Comparison of ENCODE assay signal across 8 cellular contexts in genomic region chrX:13734278-13735172, GRCh38. TPM values are rescaled to one million over a fixed set of nuclear protein-coding genes. Genes with fewer than 3 reads are reported as not detected.
DNase-seq lines count a peak whose midpoint lies in the region; TF ChIP-seq lines count a peak whose summit lies in the region.

Gene OFD1 (plus strand): TSS chrX:13734748. CDS start chrX:13735072, 324 bp downstream.
Gene TRAPPC2 (minus strand): TSS chrX:13734620. CDS start chrX:13719963, 14,657 bp downstream.

- no peak for TF ChIP-seq CTCF in GM20000 (IDR thresholded peaks at IDR 0.05; ENCODE audit: extremely low read depth, missing control alignments)

- DNase-seq in COLO668 (lab: John Stamatoyannopoulos, UW; ENCODE audit: unreplicated experiment) = peak; percentile 93
- peak; percentile 83 for DNase-seq in GM20000 (ENCODE audit: low spot score)
- DNase-seq in HT-29 (ENCODE audit: low spot score) = peak; percentile 92
- DNase-seq in NOMO-1 (lab: John Stamatoyannopoulos, UW; ENCODE audit: unreplicated experiment in 2 of 2) = peak; percentile 97
- peak; percentile 82 for DNase-seq in effector CD8-positive, alpha-beta T cell (lab: John Stamatoyannopoulos, UW)
- peak; percentile 95 to 96 for DNase-seq in lung microvascular endothelial cell (ENCODE audit: low read depth in 2 of 2)
- peak; percentile 75 to 84 (median 82) for DNase-seq in stimulated activated CD4-positive, alpha-beta T cell treated with anti-CD3 and anti-CD28 coated beads, TNF-alpha, amount 100 ng/mL, for 48 hours (ENCODE audit: low read depth in 3 of 3)

- CTCF ChIA-PET in activated CD8-positive, alpha-beta memory T cell treated with anti-CD3 and anti-CD28 coated beads for 36 hours (lab: Charles Lee) = interaction anchor here (0.9 to 1.6 kb wide), 5 partner anchors 43 to 296 kb away, joined by 3 to 6 read pairs (median 3); partner anchors contain the start of gene GEMIN8

- POLR2A ChIA-PET in activated CD8-positive, alpha-beta memory T cell treated with anti-CD3 and anti-CD28 coated beads for 36 hours (lab: Charles Lee) = interaction anchor here (0.6 to 1.6 kb wide), 9 partner anchors 8 to 82 kb away, joined by 3 to 8 read pairs (median 5); partner anchors contain the start of genes RAB9A and TCEANC

RNA-seq across cellular contexts. Expression of gene OFD1, which starts in this region (rescaled TPM):
- 12.0 and 13.8 TPM in 2 replicates for total RNA-seq in HT-29 (2014; rRNA removed; shearing (Covaris generic))
- total RNA-seq in activated CD8-positive, alpha-beta memory T cell treated with anti-CD3 and anti-CD28 coated beads for 36 hours = 10 to 100 TPM; 22.9 to 25.3 TPM
- 4.6 and 5.6 TPM in 2 replicates for total RNA-seq in lung microvascular endothelial cell

RNA-seq across cellular contexts. Expression of gene TRAPPC2, which starts in this region (rescaled TPM):
- 6.7 and 8.9 TPM in 2 replicates for total RNA-seq in HT-29 (2014; rRNA removed; shearing (Covaris generic))
- total RNA-seq in activated CD8-positive, alpha-beta memory T cell treated with anti-CD3 and anti-CD28 coated beads for 36 hours = 10 to 100 TPM; 15.0 to 17.0 TPM
- 10.9 TPM in 2 replicates for total RNA-seq in lung microvascular endothelial cell

Comparison
In these comparisons a context has a peak if more than half of its experiments do, and no peak if none do; other contexts are left out.
1. Peak in every context shown above with its lines: DNase-seq.